Comparison of ENCODE assay signal across 8 cellular contexts in the genomic region with DNA sequence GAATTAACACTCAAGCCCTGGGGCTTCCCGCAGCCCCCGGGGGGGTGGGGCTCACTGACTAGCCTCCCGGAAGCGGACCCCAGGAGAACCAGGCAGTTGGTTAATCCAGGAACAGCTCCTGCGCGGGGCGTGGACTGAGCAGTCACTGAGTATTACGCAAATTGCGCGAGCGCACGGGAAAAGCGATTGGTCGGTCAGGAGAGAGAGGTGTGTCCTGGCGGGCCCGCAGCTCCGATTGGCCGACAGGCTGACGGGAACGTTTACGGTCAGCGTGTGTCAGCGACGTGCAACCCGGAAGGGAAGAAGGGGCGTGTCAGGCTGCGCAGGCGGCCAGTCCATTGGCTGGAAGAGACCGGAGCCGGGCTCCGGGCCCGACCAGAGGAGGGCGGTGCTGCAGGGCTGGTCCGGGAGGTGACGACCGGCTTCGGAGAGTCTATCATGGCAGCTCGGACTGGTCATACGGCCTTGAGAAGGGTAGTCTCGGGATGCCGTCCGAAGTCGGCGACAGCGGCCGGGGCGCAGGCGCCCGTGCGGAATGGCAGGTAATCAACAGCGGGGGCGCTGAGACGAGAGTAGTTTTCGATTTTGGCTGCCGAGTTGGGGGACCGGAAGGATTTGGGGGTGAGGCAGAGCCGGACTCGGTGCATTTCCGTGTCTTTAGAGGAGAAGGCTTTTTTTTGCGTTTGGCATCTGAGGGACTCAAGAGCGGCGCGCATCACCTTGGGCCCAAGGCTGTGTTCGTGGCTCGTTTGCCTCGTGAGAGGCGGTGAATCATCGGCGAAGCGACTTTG. TPM values are rescaled to one million over a fixed set of nuclear protein-coding genes. Genes with fewer than 3 reads are reported as not detected.
DNase-seq lines count a peak whose midpoint lies in the region; ATAC-seq and TF ChIP-seq lines count a peak whose summit lies in the region.

A gene (plus strand): TSS at position 430 of the 791 bp plus-strand sequence. CDS start 9 bp downstream, at position 439.

- no peaks in the 10 kb centered on the region for H3K9me3 Mint-ChIP-seq in T-helper 1 cell treated with Interleukin-12 subunit alpha and Interleukin-12 subunit beta and Interleukin-4 antibody, amounts not matched to agents 30 μg/mL and 1 μg/mL, for 36 hours

- peaks cover 21% of the 10 kb centered on the region for H3K4me1 ChIP-seq in upper lobe of right lung

- peak within 1 kb of the TSS; percentile 95 for H3K4me3 Mint-ChIP-seq in T-helper 1 cell treated with Interleukin-12 subunit alpha and Interleukin-12 subunit beta and Interleukin-4 antibody, amounts not matched to agents 30 μg/mL and 1 μg/mL, for 36 hours

- in situ Hi-C loops in GM13977 (cut with MboI; ENCODE audit: low pct_unique_long_range_greater_than_20kb, low sequenced_read_pairs, unreplicated experiment) = no loop called here

- H3K27ac ChIP-seq in upper lobe of right lung = peak within 1 kb of the TSS; percentile 99

- intact Hi-C loops in left cardiac atrium (cut with DNase I) = loop anchor here in 1 of 2 donors (2.0 kb wide), 1 partner anchor 19 kb away; a partner anchor contains a TSS
- intact Hi-C loops in posterior vena cava (cut with DNase I) = loop anchor here (2.0 to 5.0 kb wide), 2 partner anchors 19 to 589 kb away; a partner anchor contains a TSS
- intact Hi-C loops in upper lobe of right lung (cut with DNase I) = no loop called here

- H3K4me3 ChIP-seq in upper lobe of right lung = peak within 1 kb of the TSS; percentile 88

- no peaks in the 10 kb centered on the region for H3K9me3 ChIP-seq in upper lobe of right lung

- H3K4me1 Mint-ChIP-seq in T-helper 1 cell treated with Interleukin-12 subunit alpha and Interleukin-12 subunit beta and Interleukin-4 antibody, amounts not matched to agents 30 μg/mL and 1 μg/mL, for 36 hours (ENCODE audit: low read depth) = peaks cover 24% of the 10 kb centered on the region

- peaks cover 4% of the 10 kb centered on the region for H3K36me3 Mint-ChIP-seq in T-helper 1 cell treated with Interleukin-12 subunit alpha and Interleukin-12 subunit beta and Interleukin-4 antibody, amounts not matched to agents 30 μg/mL and 1 μg/mL, for 36 hours (ENCODE audit: low read depth)

- H3K27me3 ChIP-seq in upper lobe of right lung = no peaks in the 10 kb centered on the region

- H3K27ac Mint-ChIP-seq in T-helper 1 cell treated with Interleukin-12 subunit alpha and Interleukin-12 subunit beta and Interleukin-4 antibody, amounts not matched to agents 30 μg/mL and 1 μg/mL, for 36 hours = peak within 1 kb of the TSS; percentile 96

- H3K36me3 ChIP-seq in upper lobe of right lung = no peaks in the 10 kb centered on the region

- DNase-seq in GM13977 (ENCODE audit: low spot score) (peak; percentile 96), NCI-H1694 (lab: John Stamatoyannopoulos, UW) (peak; percentile 99), amniotic stem cell (lab: John Stamatoyannopoulos, UW) (peak; percentile 99), left cardiac atrium (peak; percentile 100), posterior vena cava (ENCODE audit: low spot score) (peak; percentile 100), upper lobe of right lung (peak; percentile 100)

- TF ChIP-seq CTCF in GM13977 (IDR thresholded peaks at IDR 0.05; ENCODE audit: extremely low read depth, insufficient read depth, missing control alignments) (peak; percentile 30), upper lobe of right lung (IDR thresholded peaks at IDR 0.05) (peak; percentile 23)

- no peaks in the 10 kb centered on the region for H3K27me3 Mint-ChIP-seq in T-helper 1 cell treated with Interleukin-12 subunit alpha and Interleukin-12 subunit beta and Interleukin-4 antibody, amounts not matched to agents 30 μg/mL and 1 μg/mL, for 36 hours (ENCODE audit: low read depth)

- ATAC-seq in HG02884 (IDR thresholded peaks at IDR 0.05; ENCODE audit: unreplicated experiment) (peak; percentile 92), left cardiac atrium (peak; percentile 98), upper lobe of right lung (peak; percentile 97)

RNA-seq across cellular contexts. Expression of the gene that starts here (rescaled TPM):
- total RNA-seq in left cardiac atrium (10 to 100 TPM; 23.0 to 43.4 TPM), posterior vena cava (10 to 100 TPM; 29.5 to 42.9 TPM), upper lobe of right lung (26.5 TPM)

Comparison
In these comparisons a context has a peak if more than half of its experiments do, and no peak if none do; other contexts are left out.
1. Peak in every context shown above with its lines: DNase-seq, ATAC-seq, H3K4me3 ChIP-seq and H3K27ac ChIP-seq.